1 cellular context compared by ENCODE assay signal in the genomic region with DNA sequence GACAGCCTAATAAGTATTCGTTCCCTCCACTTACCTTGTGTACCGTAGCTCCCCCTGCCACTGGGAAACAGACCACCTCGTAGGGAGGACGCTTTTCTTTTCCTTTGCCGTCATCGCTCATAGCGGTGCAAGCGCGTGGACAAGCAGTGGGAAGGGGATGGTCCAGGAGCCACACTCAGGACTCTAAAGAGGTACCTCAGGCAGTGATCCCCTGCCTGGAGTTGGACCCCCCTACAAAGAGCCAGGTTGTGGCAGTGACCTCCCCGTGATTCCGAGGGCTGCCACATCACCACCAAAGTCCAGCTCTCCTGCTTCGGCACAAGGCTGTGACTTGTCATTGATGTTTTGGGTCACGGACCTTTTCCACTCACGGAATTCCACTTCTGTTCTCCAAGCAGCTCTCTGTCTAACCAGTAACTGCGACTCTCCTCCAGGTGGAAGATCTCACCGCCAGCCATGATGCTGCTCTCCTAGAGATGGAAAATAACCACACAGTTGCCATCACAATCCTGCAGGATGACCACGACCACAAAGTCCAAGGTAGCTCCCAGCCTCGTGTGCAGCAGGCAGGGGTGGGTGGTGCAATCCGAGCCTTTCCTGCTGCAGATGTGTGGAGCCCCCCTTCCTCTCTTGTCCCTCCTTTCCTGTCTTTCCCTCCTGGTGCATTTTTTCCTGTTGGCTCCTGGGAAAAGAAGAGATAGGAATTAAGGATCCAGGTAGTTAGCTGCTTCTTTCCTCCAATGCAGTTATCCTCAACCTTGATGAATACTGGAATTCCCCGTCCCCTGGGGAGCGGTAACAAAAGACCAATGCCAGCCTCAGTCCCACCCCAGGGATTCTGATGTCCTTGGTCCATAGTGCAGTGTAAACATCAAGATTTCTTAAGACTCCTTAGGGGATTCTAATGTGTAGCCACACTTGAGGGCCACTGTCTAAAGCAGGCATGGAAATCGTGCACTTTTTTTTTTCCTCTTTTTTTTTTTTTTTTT.
TF ChIP-seq lines count a peak whose summit lies in the region.

No MANE protein-coding gene starts in this region.

TF ChIP-seq in GM23338, 12 proteins besides CTCF, POLR2A, EP300 and RAD21 (continued from another document):
- TF ChIP-seq, protein P1, sequence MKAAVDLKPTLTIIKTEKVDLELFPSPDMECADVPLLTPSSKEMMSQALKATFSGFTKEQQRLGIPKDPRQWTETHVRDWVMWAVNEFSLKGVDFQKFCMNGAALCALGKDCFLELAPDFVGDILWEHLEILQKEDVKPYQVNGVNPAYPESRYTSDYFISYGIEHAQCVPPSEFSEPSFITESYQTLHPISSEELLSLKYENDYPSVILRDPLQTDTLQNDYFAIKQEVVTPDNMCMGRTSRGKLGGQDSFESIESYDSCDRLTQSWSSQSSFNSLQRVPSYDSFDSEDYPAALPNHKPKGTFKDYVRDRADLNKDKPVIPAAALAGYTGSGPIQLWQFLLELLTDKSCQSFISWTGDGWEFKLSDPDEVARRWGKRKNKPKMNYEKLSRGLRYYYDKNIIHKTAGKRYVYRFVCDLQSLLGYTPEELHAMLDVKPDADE (IDR thresholded peaks at IDR 0.05) = no peak
- TF ChIP-seq NANOG (IDR thresholded peaks at IDR 0.05; ENCODE audit: borderline replicate concordance) (no peak), STAT1 (IDR thresholded peaks at IDR 0.05; ENCODE audit: unreplicated experiment) (no peak), EZH2phosphoT487 (IDR thresholded peaks at IDR 0.05; ENCODE audit: unreplicated experiment) (no peak), ZNF331 (CRISPR knock-in tag; IDR thresholded peaks at IDR 0.05; ENCODE audit: low read depth) (no peak), ZNF114 (CRISPR knock-in tag; IDR thresholded peaks at IDR 0.05) (no peak)
TF ChIP-seq in GM23338: peak in this region for 0.
